1 cellular context compared by ENCODE assay signal in the genomic region with DNA sequence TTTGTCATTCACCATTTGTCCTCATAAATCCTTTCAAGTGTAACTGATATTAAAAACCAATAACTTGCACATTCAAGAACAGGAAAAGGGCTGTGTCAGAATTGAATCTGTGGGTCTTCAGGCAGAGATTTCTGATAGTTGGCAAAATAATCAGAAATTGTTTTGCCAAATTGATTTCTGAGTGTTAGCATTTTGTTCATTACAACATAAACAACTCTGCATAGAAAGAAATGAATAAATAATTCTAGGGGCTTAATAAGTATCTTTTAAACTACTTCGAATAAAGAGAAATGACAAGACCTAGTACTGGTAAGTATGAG.
TF ChIP-seq lines count a peak whose summit lies in the region.

No MANE protein-coding gene starts in this region.

TF ChIP-seq in GM23338, 12 proteins besides CTCF, POLR2A, EP300 and RAD21:
- TF ChIP-seq, protein P1, sequence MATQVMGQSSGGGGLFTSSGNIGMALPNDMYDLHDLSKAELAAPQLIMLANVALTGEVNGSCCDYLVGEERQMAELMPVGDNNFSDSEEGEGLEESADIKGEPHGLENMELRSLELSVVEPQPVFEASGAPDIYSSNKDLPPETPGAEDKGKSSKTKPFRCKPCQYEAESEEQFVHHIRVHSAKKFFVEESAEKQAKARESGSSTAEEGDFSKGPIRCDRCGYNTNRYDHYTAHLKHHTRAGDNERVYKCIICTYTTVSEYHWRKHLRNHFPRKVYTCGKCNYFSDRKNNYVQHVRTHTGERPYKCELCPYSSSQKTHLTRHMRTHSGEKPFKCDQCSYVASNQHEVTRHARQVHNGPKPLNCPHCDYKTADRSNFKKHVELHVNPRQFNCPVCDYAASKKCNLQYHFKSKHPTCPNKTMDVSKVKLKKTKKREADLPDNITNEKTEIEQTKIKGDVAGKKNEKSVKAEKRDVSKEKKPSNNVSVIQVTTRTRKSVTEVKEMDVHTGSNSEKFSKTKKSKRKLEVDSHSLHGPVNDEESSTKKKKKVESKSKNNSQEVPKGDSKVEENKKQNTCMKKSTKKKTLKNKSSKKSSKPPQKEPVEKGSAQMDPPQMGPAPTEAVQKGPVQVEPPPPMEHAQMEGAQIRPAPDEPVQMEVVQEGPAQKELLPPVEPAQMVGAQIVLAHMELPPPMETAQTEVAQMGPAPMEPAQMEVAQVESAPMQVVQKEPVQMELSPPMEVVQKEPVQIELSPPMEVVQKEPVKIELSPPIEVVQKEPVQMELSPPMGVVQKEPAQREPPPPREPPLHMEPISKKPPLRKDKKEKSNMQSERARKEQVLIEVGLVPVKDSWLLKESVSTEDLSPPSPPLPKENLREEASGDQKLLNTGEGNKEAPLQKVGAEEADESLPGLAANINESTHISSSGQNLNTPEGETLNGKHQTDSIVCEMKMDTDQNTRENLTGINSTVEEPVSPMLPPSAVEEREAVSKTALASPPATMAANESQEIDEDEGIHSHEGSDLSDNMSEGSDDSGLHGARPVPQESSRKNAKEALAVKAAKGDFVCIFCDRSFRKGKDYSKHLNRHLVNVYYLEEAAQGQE (IDR thresholded peaks at IDR 0.05; ENCODE audit: unreplicated experiment): no peak
- TF ChIP-seq CREB1 (CRISPR knock-in tag; IDR thresholded peaks at IDR 0.05; ENCODE audit: low read depth) (no peak), NANOG (IDR thresholded peaks at IDR 0.05; ENCODE audit: borderline replicate concordance) (no peak), EZH2phosphoT487 (IDR thresholded peaks at IDR 0.05; ENCODE audit: unreplicated experiment) (no peak), EZH2 (IDR thresholded peaks at IDR 0.05; ENCODE audit: low read depth, unreplicated experiment) (no peak), ZNF114 (CRISPR knock-in tag; IDR thresholded peaks at IDR 0.05) (no peak), POLR2AphosphoS5 (IDR thresholded peaks at IDR 0.05; ENCODE audit: low read depth) (no peak), ZNF331 (CRISPR knock-in tag; IDR thresholded peaks at IDR 0.05; ENCODE audit: low read depth) (no peak), STAT1 (IDR thresholded peaks at IDR 0.05; ENCODE audit: unreplicated experiment) (no peak), JUNB (IDR thresholded peaks at IDR 0.05; ENCODE audit: unreplicated experiment) (no peak)
- TF ChIP-seq, protein P2, sequence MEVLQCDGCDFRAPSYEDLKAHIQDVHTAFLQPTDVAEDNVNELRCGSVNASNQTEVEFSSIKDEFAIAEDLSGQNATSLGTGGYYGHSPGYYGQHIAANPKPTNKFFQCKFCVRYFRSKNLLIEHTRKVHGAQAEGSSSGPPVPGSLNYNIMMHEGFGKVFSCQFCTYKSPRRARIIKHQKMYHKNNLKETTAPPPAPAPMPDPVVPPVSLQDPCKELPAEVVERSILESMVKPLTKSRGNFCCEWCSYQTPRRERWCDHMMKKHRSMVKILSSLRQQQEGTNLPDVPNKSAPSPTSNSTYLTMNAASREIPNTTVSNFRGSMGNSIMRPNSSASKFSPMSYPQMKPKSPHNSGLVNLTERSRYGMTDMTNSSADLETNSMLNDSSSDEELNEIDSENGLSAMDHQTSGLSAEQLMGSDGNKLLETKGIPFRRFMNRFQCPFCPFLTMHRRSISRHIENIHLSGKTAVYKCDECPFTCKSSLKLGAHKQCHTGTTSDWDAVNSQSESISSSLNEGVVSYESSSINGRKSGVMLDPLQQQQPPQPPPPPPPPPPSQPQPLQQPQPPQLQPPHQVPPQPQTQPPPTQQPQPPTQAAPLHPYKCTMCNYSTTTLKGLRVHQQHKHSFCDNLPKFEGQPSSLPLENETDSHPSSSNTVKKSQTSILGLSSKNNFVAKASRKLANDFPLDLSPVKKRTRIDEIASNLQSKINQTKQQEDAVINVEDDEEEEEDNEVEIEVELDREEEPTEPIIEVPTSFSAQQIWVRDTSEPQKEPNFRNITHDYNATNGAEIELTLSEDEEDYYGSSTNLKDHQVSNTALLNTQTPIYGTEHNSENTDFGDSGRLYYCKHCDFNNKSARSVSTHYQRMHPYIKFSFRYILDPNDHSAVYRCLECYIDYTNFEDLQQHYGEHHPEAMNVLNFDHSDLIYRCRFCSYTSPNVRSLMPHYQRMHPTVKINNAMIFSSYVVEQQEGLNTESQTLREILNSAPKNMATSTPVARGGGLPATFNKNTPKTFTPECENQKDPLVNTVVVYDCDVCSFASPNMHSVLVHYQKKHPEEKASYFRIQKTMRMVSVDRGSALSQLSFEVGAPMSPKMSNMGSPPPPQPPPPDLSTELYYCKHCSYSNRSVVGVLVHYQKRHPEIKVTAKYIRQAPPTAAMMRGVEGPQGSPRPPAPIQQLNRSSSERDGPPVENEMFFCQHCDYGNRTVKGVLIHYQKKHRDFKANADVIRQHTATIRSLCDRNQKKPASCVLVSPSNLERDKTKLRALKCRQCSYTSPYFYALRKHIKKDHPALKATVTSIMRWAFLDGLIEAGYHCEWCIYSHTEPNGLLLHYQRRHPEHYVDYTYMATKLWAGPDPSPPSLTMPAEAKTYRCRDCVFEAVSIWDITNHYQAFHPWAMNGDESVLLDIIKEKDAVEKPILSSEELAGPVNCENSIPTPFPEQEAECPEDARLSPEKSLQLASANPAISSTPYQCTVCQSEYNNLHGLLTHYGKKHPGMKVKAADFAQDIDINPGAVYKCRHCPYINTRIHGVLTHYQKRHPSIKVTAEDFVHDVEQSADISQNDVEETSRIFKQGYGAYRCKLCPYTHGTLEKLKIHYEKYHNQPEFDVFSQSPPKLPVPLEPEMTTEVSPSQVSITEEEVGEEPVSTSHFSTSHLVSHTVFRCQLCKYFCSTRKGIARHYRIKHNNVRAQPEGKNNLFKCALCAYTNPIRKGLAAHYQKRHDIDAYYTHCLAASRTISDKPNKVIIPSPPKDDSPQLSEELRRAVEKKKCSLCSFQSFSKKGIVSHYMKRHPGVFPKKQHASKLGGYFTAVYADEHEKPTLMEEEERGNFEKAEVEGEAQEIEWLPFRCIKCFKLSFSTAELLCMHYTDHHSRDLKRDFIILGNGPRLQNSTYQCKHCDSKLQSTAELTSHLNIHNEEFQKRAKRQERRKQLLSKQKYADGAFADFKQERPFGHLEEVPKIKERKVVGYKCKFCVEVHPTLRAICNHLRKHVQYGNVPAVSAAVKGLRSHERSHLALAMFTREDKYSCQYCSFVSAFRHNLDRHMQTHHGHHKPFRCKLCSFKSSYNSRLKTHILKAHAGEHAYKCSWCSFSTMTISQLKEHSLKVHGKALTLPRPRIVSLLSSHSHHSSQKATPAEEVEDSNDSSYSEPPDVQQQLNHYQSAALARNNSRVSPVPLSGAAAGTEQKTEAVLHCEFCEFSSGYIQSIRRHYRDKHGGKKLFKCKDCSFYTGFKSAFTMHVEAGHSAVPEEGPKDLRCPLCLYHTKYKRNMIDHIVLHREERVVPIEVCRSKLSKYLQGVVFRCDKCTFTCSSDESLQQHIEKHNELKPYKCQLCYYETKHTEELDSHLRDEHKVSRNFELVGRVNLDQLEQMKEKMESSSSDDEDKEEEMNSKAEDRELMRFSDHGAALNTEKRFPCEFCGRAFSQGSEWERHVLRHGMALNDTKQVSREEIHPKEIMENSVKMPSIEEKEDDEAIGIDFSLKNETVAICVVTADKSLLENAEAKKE (CRISPR knock-in tag; IDR thresholded peaks at IDR 0.05): no peak
- TF ChIP-seq, protein P3, sequence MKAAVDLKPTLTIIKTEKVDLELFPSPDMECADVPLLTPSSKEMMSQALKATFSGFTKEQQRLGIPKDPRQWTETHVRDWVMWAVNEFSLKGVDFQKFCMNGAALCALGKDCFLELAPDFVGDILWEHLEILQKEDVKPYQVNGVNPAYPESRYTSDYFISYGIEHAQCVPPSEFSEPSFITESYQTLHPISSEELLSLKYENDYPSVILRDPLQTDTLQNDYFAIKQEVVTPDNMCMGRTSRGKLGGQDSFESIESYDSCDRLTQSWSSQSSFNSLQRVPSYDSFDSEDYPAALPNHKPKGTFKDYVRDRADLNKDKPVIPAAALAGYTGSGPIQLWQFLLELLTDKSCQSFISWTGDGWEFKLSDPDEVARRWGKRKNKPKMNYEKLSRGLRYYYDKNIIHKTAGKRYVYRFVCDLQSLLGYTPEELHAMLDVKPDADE (IDR thresholded peaks at IDR 0.05): no peak
